7 cellular contexts compared by ENCODE assay signal in genomic region chr5:76867827-76868693, GRCh38. TPM values are rescaled to one million over a fixed set of nuclear protein-coding genes. Genes with fewer than 3 reads are reported as not detected.
DNase-seq lines count a peak whose midpoint lies in the region; ATAC-seq, FAIRE-seq and TF ChIP-seq lines count a peak whose summit lies in the region.

No MANE protein-coding gene starts in this region.

- no peaks in the 10 kb centered on the region for H3K4me1 ChIP-seq in upper lobe of left lung

- ATAC-seq in upper lobe of left lung (ENCODE audit: low FRiP score in 2 of 2): peak; percentile 73 to 86

- H3K9me3 ChIP-seq in upper lobe of left lung: no peaks in the 10 kb centered on the region

- H3K4me3 ChIP-seq in LNCaP clone FGC (ENCODE audit: low read depth, low read length) (no peak overlapping the region), upper lobe of left lung (no peak overlapping the region)

- FAIRE-seq in GM18507 (lab: Jason Lieb, UNC): peak; percentile 79

- H3K27me3 ChIP-seq in upper lobe of left lung: no peaks in the 10 kb centered on the region

- WGBS in upper lobe of left lung, 2 donors: 73 to 80% methylated on average over 8 of the region's 8 CpGs

- TF ChIP-seq POLR2A in upper lobe of left lung (IDR thresholded peaks at IDR 0.05): no peak

- no peak for TF ChIP-seq EP300 in upper lobe of left lung (IDR thresholded peaks at IDR 0.05)

- no peaks in the 10 kb centered on the region for H3K36me3 ChIP-seq in upper lobe of left lung

- no peak overlapping the region for H3K27ac ChIP-seq in upper lobe of left lung

- peak; percentile 82 for TF ChIP-seq CTCF in LNCaP clone FGC (IDR thresholded peaks at IDR 0.05; ENCODE audit: control insufficient read depth, extremely low read depth, insufficient read depth)
- TF ChIP-seq CTCF in upper lobe of left lung (IDR thresholded peaks at IDR 0.05): peak; percentile 57 to 83 (median 71)

- DNase-seq in GM18507 (ENCODE audit: extremely low spot score, insufficient read length, low read depth) (peak; percentile 26), LNCaP clone FGC (ENCODE audit: low read depth) (peak; percentile 37), RKO (ENCODE audit: low spot score) (peak; percentile 64), activated T-helper 1 cell treated with Interleukin-2 at 50 U/mL for 16 hours (ENCODE audit: low read depth) (peak; percentile 23), fibroblast of the conjunctiva (ENCODE audit: low read depth) (peak; percentile 55), nucleus accumbens (lab: John Stamatoyannopoulos, UW) (peak in 46 of 56 donors; percentile 1 to 82 (median 32)), upper lobe of left lung (peak in 1 of 2 donors; percentile 56)

RNA-seq across cellular contexts. Expression of gene S100Z, which starts 18.2 kb away (rescaled TPM):
- 1 to 10 TPM in 2 of 6 donors, under 1 TPM in 2, not detected in 2; 0.37 to 2.1 (median 0.82) TPM for total RNA-seq in upper lobe of left lung

RNA-seq across cellular contexts. Expression of gene F2RL1, which starts 49.2 kb away (rescaled TPM):
- total RNA-seq in upper lobe of left lung: 1 to 10 TPM; 2.1 to 9.7 (median 8.1) TPM
